1 cellular context compared by ENCODE assay signal in the genomic region with DNA sequence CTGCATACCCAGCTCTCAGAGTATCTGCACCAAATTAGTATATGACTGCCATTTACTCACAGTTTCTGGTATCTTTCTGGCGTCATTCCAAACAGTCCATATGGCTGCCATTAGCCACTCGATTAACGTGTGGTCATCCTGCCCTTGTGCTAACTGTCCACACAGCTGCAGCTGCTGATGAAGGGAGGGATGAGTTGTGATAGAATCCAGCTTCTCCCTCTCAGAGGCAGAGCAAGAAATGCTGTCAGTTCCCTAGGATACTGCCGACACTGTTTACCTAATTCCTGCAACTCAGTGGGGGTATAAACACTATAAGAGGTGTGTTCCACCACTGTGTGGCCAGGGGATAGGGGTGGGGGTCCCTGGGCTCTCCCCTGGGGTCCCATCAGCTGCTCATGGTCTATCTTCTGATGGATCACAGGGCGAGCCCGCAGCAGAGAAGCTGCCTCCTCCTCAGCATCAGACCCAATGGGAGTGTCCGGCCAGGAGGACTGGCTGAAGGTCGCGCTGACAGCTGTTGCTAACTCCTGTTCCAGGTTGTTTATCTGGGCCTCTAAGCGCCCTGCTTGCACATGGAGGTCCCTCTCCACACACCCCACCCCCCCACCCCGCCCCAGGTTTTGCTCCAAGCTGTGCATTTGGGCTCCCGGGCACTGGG.
A peak's percentile ranks its signal among the peaks of the same experiment; 100 is the strongest.
TF ChIP-seq lines count a peak whose summit lies in the region.

No MANE protein-coding gene starts in this region.

TF ChIP-seq in K562, 482 proteins besides CTCF, POLR2A, EP300 and RAD21 (continues in another document):
- TF ChIP-seq MTA2 (IDR thresholded peaks at IDR 0.05; ENCODE audit: low read depth) (0 out of 2 replicates have a peak, but pooled peaks have one; percentile 26), POLR2AphosphoS5 (IDR thresholded peaks at IDR 0.05; ENCODE audit: control insufficient read depth, insufficient read depth, low read depth, low read length) (peak; percentile 76), SP1 (CRISPR knock-in tag; IDR thresholded peaks at IDR 0.05) (0 out of 2 replicates have a peak, but pooled peaks have one; percentile 32), U2AF1 (optimal IDR thresholded peaks at IDR 0.05; ENCODE audit: low read depth, low read length) (no peak), GATA2 (CRISPR knock-in tag; IDR thresholded peaks at IDR 0.05) (0 out of 2 replicates have a peak, but pooled peaks have one; percentile 31), ZBTB40 (IDR thresholded peaks at IDR 0.05) (no peak), ZBTB40 (CRISPR knock-in tag; IDR thresholded peaks at IDR 0.05) (no peak), ZHX1 (conservative IDR thresholded peaks at IDR 0.05; ENCODE audit: low read length) (no peak), PHB (CRISPR knock-in tag; IDR thresholded peaks at IDR 0.05) (no peak), HDAC2 (IDR thresholded peaks at IDR 0.05) (0 out of 2 replicates have a peak, but pooled peaks have one; percentile 29), CBX5 (IDR thresholded peaks at IDR 0.05; ENCODE audit: borderline replicate concordance, low read depth) (no peak), NRF1 (conservative IDR thresholded peaks at IDR 0.05 in 1 of 2, IDR thresholded peaks at IDR 0.05 in 1 of 2) (no peak; a peak in 1 of 4 replicates), ASH1L (IDR thresholded peaks at IDR 0.05; ENCODE audit: borderline replicate concordance, low read depth, partially characterized antibody) (no peak), CSDE1 (IDR thresholded peaks at IDR 0.05) (no peak), ZEB2 (IDR thresholded peaks at IDR 0.05) (0 out of 2 replicates have a peak, but pooled peaks have one; percentile 21), ATF6 (CRISPR knock-in tag; IDR thresholded peaks at IDR 0.05) (no peak), HNRNPK (IDR thresholded peaks at IDR 0.05; ENCODE audit: low read depth, low read length, poor library complexity, severe bottlenecking) (no peak), ZNF143 (CRISPR knock-in tag; IDR thresholded peaks at IDR 0.05) (no peak), MTF1 (CRISPR knock-in tag; IDR thresholded peaks at IDR 0.05; ENCODE audit: borderline replicate concordance) (no peak), ELK1 (CRISPR knock-in tag; IDR thresholded peaks at IDR 0.05) (no peak), ZSCAN32 (CRISPR knock-in tag; IDR thresholded peaks at IDR 0.05) (no peak), ZBTB17 (CRISPR knock-in tag; IDR thresholded peaks at IDR 0.05) (no peak), CBFA2T3 (IDR thresholded peaks at IDR 0.05) (peak; percentile 90), ATF1 (CRISPR knock-in tag; IDR thresholded peaks at IDR 0.05) (no peak), ATF1 (tag; IDR thresholded peaks at IDR 0.05) (0 out of 2 replicates have a peak, but pooled peaks have one; percentile 23), ARNT (IDR thresholded peaks at IDR 0.05) (0 out of 4 replicates have a peak, but pooled peaks of 1 of the 2 experiments have one; percentile 36), KDM1A (IDR thresholded peaks at IDR 0.05) (peak; percentile 23 to 67; a peak in 2 of 4 replicates), CGGBP1 (CRISPR knock-in tag; IDR thresholded peaks at IDR 0.05) (no peak), MTA3 (IDR thresholded peaks at IDR 0.05; ENCODE audit: borderline replicate concordance) (0 out of 2 replicates have a peak, but pooled peaks have one; percentile 51), POLR2G (IDR thresholded peaks at IDR 0.05; ENCODE audit: low read depth, low read length) (no peak), CC2D1A (IDR thresholded peaks at IDR 0.05) (no peak), ZSCAN29 (IDR thresholded peaks at IDR 0.05) (no peak), CTBP1 (IDR thresholded peaks at IDR 0.05; ENCODE audit: borderline replicate concordance) (peak; percentile 93), TAF1 (IDR thresholded peaks at IDR 0.05; ENCODE audit: control insufficient read depth, extremely low read depth, insufficient read depth, low read length, severe bottlenecking) (no peak), ZBTB7A (IDR thresholded peaks at IDR 0.05; ENCODE audit: borderline replicate concordance, control insufficient read depth, low read depth, low read length) (peak; percentile 10; the same call in 1 of the 2 replicates), FOXK2 (conservative IDR thresholded peaks at IDR 0.05 in 1 of 2, IDR thresholded peaks at IDR 0.05 in 1 of 2; ENCODE audit: low read depth in 2 of 2) (peak in 1 of 2 experiments; percentile 55; a peak in 2 of 4 replicates)
- TF ChIP-seq, protein P1, sequence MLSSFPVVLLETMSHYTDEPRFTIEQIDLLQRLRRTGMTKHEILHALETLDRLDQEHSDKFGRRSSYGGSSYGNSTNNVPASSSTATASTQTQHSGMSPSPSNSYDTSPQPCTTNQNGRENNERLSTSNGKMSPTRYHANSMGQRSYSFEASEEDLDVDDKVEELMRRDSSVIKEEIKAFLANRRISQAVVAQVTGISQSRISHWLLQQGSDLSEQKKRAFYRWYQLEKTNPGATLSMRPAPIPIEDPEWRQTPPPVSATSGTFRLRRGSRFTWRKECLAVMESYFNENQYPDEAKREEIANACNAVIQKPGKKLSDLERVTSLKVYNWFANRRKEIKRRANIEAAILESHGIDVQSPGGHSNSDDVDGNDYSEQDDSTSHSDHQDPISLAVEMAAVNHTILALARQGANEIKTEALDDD (IDR thresholded peaks at IDR 0.05): peak; percentile 59
- TF ChIP-seq, protein P2, sequence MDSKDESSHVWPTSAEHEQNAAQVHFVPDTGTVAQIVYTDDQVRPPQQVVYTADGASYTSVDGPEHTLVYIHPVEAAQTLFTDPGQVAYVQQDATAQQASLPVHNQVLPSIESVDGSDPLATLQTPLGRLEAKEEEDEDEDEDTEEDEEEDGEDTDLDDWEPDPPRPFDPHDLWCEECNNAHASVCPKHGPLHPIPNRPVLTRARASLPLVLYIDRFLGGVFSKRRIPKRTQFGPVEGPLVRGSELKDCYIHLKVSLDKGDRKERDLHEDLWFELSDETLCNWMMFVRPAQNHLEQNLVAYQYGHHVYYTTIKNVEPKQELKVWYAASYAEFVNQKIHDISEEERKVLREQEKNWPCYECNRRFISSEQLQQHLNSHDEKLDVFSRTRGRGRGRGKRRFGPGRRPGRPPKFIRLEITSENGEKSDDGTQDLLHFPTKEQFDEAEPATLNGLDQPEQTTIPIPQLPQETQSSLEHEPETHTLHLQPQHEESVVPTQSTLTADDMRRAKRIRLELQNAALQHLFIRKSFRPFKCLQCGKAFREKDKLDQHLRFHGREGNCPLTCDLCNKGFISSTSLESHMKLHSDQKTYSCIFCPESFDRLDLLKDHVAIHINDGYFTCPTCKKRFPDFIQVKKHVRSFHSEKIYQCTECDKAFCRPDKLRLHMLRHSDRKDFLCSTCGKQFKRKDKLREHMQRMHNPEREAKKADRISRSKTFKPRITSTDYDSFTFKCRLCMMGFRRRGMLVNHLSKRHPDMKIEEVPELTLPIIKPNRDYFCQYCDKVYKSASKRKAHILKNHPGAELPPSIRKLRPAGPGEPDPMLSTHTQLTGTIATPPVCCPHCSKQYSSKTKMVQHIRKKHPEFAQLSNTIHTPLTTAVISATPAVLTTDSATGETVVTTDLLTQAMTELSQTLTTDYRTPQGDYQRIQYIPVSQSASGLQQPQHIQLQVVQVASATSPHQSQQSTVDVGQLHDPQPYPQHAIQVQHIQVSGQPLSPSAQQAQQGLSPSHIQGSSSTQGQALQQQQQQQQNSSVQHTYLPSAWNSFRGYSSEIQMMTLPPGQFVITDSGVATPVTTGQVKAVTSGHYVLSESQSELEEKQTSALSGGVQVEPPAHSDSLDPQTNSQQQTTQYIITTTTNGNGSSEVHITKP (IDR thresholded peaks at IDR 0.05; ENCODE audit: partially characterized antibody): peak; percentile 16
